In the genomic region with DNA sequence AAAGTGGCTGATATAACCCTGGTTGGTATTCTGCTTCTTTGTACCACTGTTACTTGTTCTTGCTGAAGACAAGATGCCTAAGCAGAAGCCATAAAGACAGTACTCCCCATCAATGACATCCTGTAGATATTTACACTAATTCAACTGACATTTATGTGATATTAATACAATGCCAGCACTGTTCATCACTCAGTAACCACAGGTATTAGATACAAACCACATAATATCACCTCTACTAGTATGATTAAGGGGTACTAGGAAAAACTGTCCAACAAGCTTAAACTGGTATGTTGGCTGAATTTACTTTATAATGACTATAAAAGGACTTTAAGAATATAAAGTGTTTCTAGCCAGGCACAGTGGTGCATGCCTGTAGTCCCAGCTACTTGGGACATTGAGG, we compare ENCODE assay signal across 27 cellular contexts.
DNase-seq lines count a peak whose midpoint lies in the region; ATAC-seq, FAIRE-seq and TF ChIP-seq lines count a peak whose summit lies in the region.
"Had no signal": no experiment of that assay in that cellular context is flagged by ENCODE, and none has a peak within 500 bp of the region (broad histone marks: within the 10 kb centered on the region; RNA-seq: fewer than 3 reads in every experiment).

No MANE protein-coding gene starts in this region.

- no peak overlapping the region for H3K9ac ChIP-seq in keratinocyte (ENCODE audit: control insufficient read depth, extremely low read depth, insufficient read depth, low read length)
- H3K9ac ChIP-seq: KMS-11 had no signal

- peaks cover 73% of the 10 kb centered on the region for H3K79me2 ChIP-seq in keratinocyte (ENCODE audit: control insufficient read depth, insufficient read depth, low read length)

- CTCF ChIA-PET in A549 (lab: Yijun Ruan, JAX): interaction anchor here (1.1 to 2.1 kb wide), 2 partner anchors 15 to 25 kb away, joined by 4 to 5 read pairs; no protein-coding TSS in a partner anchor

- ATAC-seq in A549 (no peak), T-helper 17 cell (no peak), pancreas (no peak), GM19351 (IDR thresholded peaks at IDR 0.05; ENCODE audit: unreplicated experiment) (no peak)
- ATAC-seq: activated naive CD8-positive, alpha-beta T cell treated with anti-CD3 and anti-CD28 coated beads, Interleukin-2, amount 50 U/mL, for 24 hours; left colon; naive thymus-derived CD8-positive, alpha-beta T cell; right cardiac atrium had no signal

- TF ChIP-seq CTCF in A549 (IDR thresholded peaks at IDR 0.05) (no peak), keratinocyte (optimal IDR thresholded peaks at IDR 0.05 in 1 of 3, IDR thresholded peaks at IDR 0.05 in 1 of 3, conservative IDR thresholded peaks at IDR 0.05 in 1 of 3; ENCODE audit: extremely low read depth in 1 of 3, insufficient read depth in 2 of 3, low read length in 3 of 3) (no peak), pancreas (IDR thresholded peaks at IDR 0.05) (no peak)

- dilution Hi-C loops in keratinocyte (cut with MboI; ENCODE audit: extremely low pct_ligation_motif_present, low sequenced_read_pairs): no loop called here

- TF ChIP-seq POLR2A in A549 (IDR thresholded peaks at IDR 0.05; ENCODE audit: low read length): no peak

- H3K36me3 Mint-ChIP-seq in T-helper 17 cell (ENCODE audit: low read depth): peaks cover 13% of the 10 kb centered on the region

- H3K9me3 ChIP-seq in A549: no peaks in the 10 kb centered on the region
- H3K9me3 ChIP-seq in T-helper 17 cell (ENCODE audit: control insufficient read depth, low read length, poor library complexity, severe bottlenecking): no peaks in the 10 kb centered on the region
- H3K9me3 ChIP-seq in keratinocyte (ENCODE audit: control insufficient read depth, low read depth, low read length): no peaks in the 10 kb centered on the region
- H3K9me3 ChIP-seq in pancreas: no peaks in the 10 kb centered on the region
- H3K9me3 ChIP-seq: ovary, SJCRH30, upper lobe of left lung had no signal

- TF ChIP-seq RAD21 in A549 (conservative IDR thresholded peaks at IDR 0.05 in 1 of 2, IDR thresholded peaks at IDR 0.05 in 1 of 2): no peak

- 0 out of 6 replicates have a peak overlapping the region, but pooled peaks of 1 of the 2 experiments have one; percentile 9 for H3K27ac ChIP-seq in A549
- H3K27ac ChIP-seq in keratinocyte (ENCODE audit: control insufficient read depth, insufficient read depth, low read length): peak overlapping the region; percentile 68
- H3K27ac ChIP-seq in pancreas: no peak overlapping the region
- H3K27ac ChIP-seq: brain microvascular endothelial cell, coronary artery, KMS-11, ovary, SJCRH30, upper lobe of left lung, WERI-Rb-1 had no signal

- intact Hi-C loops in pancreas (cut with DNase I): no loop called here

- peak overlapping the region; percentile 89 for H3K27ac Mint-ChIP-seq in T-helper 17 cell
- H3K27ac Mint-ChIP-seq: activated naive CD8-positive, alpha-beta T cell treated with anti-CD3 and anti-CD28 coated beads, Interleukin-2, amount 50 U/mL, for 24 hours; T-helper 1 cell treated with Interleukin-12 subunit alpha and Interleukin-12 subunit beta and Interleukin-4 antibody, amounts not matched to agents 30 μg/mL and 1 μg/mL, for 36 hours had no signal

- FAIRE-seq in A549 (lab: Jason Lieb, UNC) (peak; percentile 23), keratinocyte (lab: Jason Lieb, UNC) (peak; percentile 72), pancreas (lab: Jason Lieb, UNC) (no peak)
- FAIRE-seq: HTR-8/SVneo had no signal

- DNase-seq in A549 (ENCODE audit: low read depth in 1 of 2, low spot score in 1 of 2) (no peak), HT-29 (ENCODE audit: low spot score) (peak; percentile 14), T-helper 17 cell (no peak), keratinocyte (ENCODE audit: low read depth, low spot score) (no peak), pancreas (no peak), AG08396 (ENCODE audit: low spot score) (no peak), LoVo (ENCODE audit: low spot score) (no peak)
- DNase-seq: activated CD4-positive, alpha-beta T cell treated with anti-CD3 and anti-CD28 coated beads, Interleukin-2, amount 50 U/mL, for 48 hours; activated effector memory CD4-positive, alpha-beta T cell treated with anti-CD3 and anti-CD28 coated beads, Interleukin-2, amount 50 U/mL, for 16 hours; activated naive CD8-positive, alpha-beta T cell treated with anti-CD3 and anti-CD28 coated beads, Interleukin-2, amount 50 U/mL, for 24 hours; brain microvascular endothelial cell; head of caudate nucleus; left colon; naive thymus-derived CD8-positive, alpha-beta T cell; NCI-H1930; NCI-H2227 treated with DMSO at 0.1 percent for 48 hours; ovary; right cardiac atrium; SJCRH30; stimulated activated CD8-positive, alpha-beta memory T cell treated with anti-CD3 and anti-CD28 coated beads, Interleukin-4, amount 100 ng/mL, for 48 hours; upper lobe of left lung; WERI-Rb-1 had no signal

- H3K4me2 ChIP-seq in A549: peak overlapping the region; percentile 20; the same call in 2 of the 3 replicates
- peak overlapping the region; percentile 65 for H3K4me2 ChIP-seq in keratinocyte (ENCODE audit: control insufficient read depth, extremely low read depth, insufficient read depth, low read depth, low read length)
- H3K4me2 ChIP-seq: KMS-11 had no signal

- H3K4me3 Mint-ChIP-seq in T-helper 17 cell: no peak overlapping the region
- H3K4me3 Mint-ChIP-seq: activated naive CD8-positive, alpha-beta T cell treated with anti-CD3 and anti-CD28 coated beads, Interleukin-2, amount 50 U/mL, for 24 hours; naive thymus-derived CD8-positive, alpha-beta T cell; T-helper 1 cell treated with Interleukin-12 subunit alpha and Interleukin-12 subunit beta and Interleukin-4 antibody, amounts not matched to agents 30 μg/mL and 1 μg/mL, for 36 hours had no signal

- peaks cover 32% of the 10 kb centered on the region for H3K4me1 Mint-ChIP-seq in T-helper 17 cell

- peaks cover 7 to 8% of the 10 kb centered on the region in 2 experiments for H3K36me3 ChIP-seq in keratinocyte (ENCODE audit: control insufficient read depth in 2 of 2, extremely low read depth in 1 of 2, insufficient read depth in 2 of 2, low read length in 2 of 2)
- H3K36me3 ChIP-seq in pancreas: no peaks in the 10 kb centered on the region
- H3K36me3 ChIP-seq: ovary had no signal

- H3K4me1 ChIP-seq in A549 (peaks cover 53% of the 10 kb centered on the region), keratinocyte (ENCODE audit: control insufficient read depth, extremely low read depth, insufficient read depth, low read length) (peaks cover 54% of the 10 kb centered on the region), pancreas (peaks cover 37 to 61% (median 38%) of the 10 kb centered on the region in 3 donors)

- H3K4me3 ChIP-seq in A549 (no peak overlapping the region), keratinocyte (ENCODE audit: control insufficient read depth in 2 of 3, extremely low read depth in 1 of 3, insufficient read depth in 2 of 3, low read depth in 1 of 3, low read length in 3 of 3) (no peak overlapping the region), pancreas (no peak overlapping the region)
- H3K4me3 ChIP-seq: coronary artery, ovary, SJCRH30, upper lobe of left lung had no signal

- no peak overlapping the region for H2AFZ ChIP-seq in keratinocyte (ENCODE audit: control insufficient read depth, low read length)

- TF ChIP-seq EP300 in A549 (IDR thresholded peaks at IDR 0.05): no peak

- peaks cover 10% of the 10 kb centered on the region for H4K20me1 ChIP-seq in keratinocyte (ENCODE audit: control insufficient read depth, extremely low read depth, insufficient read depth, low read length)

- H3K27me3 ChIP-seq in keratinocyte (ENCODE audit: control insufficient read depth, extremely low read depth, insufficient read depth, low read length) (no peaks in the 10 kb centered on the region), pancreas (no peaks in the 10 kb centered on the region)
- H3K27me3 ChIP-seq: brain microvascular endothelial cell, ovary, SJCRH30, upper lobe of left lung had no signal

- POLR2A ChIA-PET in A549 (lab: Yijun Ruan, JAX): no interaction called here

- H3K9me1 ChIP-seq in keratinocyte (ENCODE audit: control insufficient read depth, extremely low read depth, insufficient read depth, low read length): peaks cover 2% of the 10 kb centered on the region

- no peaks in the 10 kb centered on the region for H3K27me3 Mint-ChIP-seq in T-helper 17 cell
- H3K27me3 Mint-ChIP-seq: activated naive CD8-positive, alpha-beta T cell treated with anti-CD3 and anti-CD28 coated beads, Interleukin-2, amount 50 U/mL, for 24 hours; naive thymus-derived CD8-positive, alpha-beta T cell had no signal

TF ChIP-seq in A549, 52 proteins besides CTCF, POLR2A, EP300 and RAD21 (continues in another document):
- no peak for TF ChIP-seq ZC3H11A (IDR thresholded peaks at IDR 0.05)
- TF ChIP-seq, protein P1, sequence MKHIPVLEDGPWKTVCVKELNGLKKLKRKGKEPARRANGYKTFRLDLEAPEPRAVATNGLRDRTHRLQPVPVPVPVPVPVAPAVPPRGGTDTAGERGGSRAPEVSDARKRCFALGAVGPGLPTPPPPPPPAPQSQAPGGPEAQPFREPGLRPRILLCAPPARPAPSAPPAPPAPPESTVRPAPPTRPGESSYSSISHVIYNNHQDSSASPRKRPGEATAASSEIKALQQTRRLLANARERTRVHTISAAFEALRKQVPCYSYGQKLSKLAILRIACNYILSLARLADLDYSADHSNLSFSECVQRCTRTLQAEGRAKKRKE (CRISPR knock-in tag; IDR thresholded peaks at IDR 0.05; ENCODE audit: low read depth): no peak
- TF ChIP-seq MYC (IDR thresholded peaks at IDR 0.05; ENCODE audit: borderline replicate concordance, low read length): no peak
- TF ChIP-seq HEYL (CRISPR knock-in tag; IDR thresholded peaks at IDR 0.05): no peak
- no peak for TF ChIP-seq POLR2AphosphoS2 (conservative IDR thresholded peaks at IDR 0.05; ENCODE audit: low read length)
- TF ChIP-seq PHF8 (IDR thresholded peaks at IDR 0.05; ENCODE audit: borderline replicate concordance, low read depth): no peak
- no peak for TF ChIP-seq SREBF2 (IDR thresholded peaks at IDR 0.05)
- no peak for TF ChIP-seq CBX8 (IDR thresholded peaks at IDR 0.05)
- TF ChIP-seq CEBPB (IDR thresholded peaks at IDR 0.05): no peak
- TF ChIP-seq, protein P2, sequence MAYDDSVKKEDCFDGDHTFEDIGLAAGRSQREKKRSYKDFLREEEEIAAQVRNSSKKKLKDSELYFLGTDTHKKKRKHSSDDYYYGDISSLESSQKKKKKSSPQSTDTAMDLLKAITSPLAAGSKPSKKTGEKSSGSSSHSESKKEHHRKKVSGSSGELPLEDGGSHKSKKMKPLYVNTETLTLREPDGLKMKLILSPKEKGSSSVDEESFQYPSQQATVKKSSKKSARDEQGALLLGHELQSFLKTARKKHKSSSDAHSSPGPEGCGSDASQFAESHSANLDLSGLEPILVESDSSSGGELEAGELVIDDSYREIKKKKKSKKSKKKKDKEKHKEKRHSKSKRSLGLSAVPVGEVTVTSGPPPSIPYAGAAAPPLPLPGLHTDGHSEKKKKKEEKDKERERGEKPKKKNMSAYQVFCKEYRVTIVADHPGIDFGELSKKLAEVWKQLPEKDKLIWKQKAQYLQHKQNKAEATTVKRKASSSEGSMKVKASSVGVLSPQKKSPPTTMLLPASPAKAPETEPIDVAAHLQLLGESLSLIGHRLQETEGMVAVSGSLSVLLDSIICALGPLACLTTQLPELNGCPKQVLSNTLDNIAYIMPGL (CRISPR knock-in tag; IDR thresholded peaks at IDR 0.05; ENCODE audit: borderline replicate concordance): no peak
- TF ChIP-seq EHMT2 (IDR thresholded peaks at IDR 0.05; ENCODE audit: low read depth): no peak
